Comparison of ENCODE assay signal across 26 cellular contexts in the genomic region with DNA sequence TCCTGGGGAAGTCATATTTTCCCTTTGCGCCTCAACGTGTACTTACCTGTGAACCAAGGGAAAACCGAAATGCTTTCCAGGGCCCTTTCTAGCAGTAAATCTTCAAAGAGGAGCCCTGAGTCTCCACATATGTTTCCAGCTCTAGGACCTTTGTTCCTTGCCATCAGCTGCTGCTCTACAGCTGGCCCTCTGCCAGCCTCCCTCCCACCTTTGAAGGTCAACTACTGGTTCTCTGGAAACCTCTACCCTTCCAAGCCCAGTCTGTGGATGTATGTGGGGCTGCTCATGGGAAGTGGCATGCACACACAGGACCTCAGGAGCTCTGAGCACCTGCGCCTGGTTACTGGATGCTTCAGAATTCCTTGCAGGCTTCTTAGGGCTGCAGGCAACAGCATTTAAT.
DNase-seq lines count a peak whose midpoint lies in the region; ATAC-seq, FAIRE-seq and TF ChIP-seq lines count a peak whose summit lies in the region.
"Had no signal": no experiment of that assay in that cellular context is flagged by ENCODE, and none has a peak within 500 bp of the region (broad histone marks: within the 10 kb centered on the region; RNA-seq: fewer than 3 reads in every experiment).

No MANE protein-coding gene starts in this region.

- DNase-seq in DMS53 (lab: John Stamatoyannopoulos, UW) (peak; percentile 11), DMS53 treated with DMSO at 0.1 percent for 48 hours (lab: John Stamatoyannopoulos, UW; ENCODE audit: unreplicated experiment) (no peak), HepG2 (ENCODE audit: low spot score) (no peak), right lobe of liver (no peak), osteocyte (ENCODE audit: extremely low spot score, unreplicated experiment) (peak; percentile 34), GM13976 (ENCODE audit: low spot score) (no peak), NCI-H1694 (lab: John Stamatoyannopoulos, UW) (no peak), HT-29 (ENCODE audit: low spot score) (no peak)
- DNase-seq: 8988T, DMS153, EL, GM23248, IMR-90, Kasumi-1, NCI-H1048, NCI-H1436 treated with DMSO at 0.1 percent for 48 hours, NCI-H2029 treated with DMSO at 0.1 percent for 48 hours, NCI-H2227 treated with DMSO at 0.1 percent for 48 hours, NCI-H524 treated with DMSO at 0.1 percent for 48 hours, OCI-M1, SIG-M5 had no signal

- POLR2A ChIA-PET in HepG2 (lab: Yijun Ruan, JAX) = no interaction called here

- no peaks in the 10 kb centered on the region for H3K9me3 ChIP-seq in HepG2 (ENCODE audit: low read length)
- H3K9me3 ChIP-seq in right lobe of liver = no peaks in the 10 kb centered on the region
- H3K9me3 ChIP-seq: HAP-1, MG63 had no signal

- H3K4me2 ChIP-seq in HepG2 (ENCODE audit: low read depth, low read length) = no peak overlapping the region

- H4K20me1 ChIP-seq in HepG2 (ENCODE audit: insufficient read depth, low read length) = no peaks in the 10 kb centered on the region

- no peak for TF ChIP-seq RAD21 in HepG2 (CRISPR knock-in tag; IDR thresholded peaks at IDR 0.05)

- peaks cover 52% of the 10 kb centered on the region for H3K27me3 Mint-ChIP-seq in osteocyte (ENCODE audit: unreplicated experiment)

- no peaks in the 10 kb centered on the region for H3K36me3 Mint-ChIP-seq in osteocyte (ENCODE audit: unreplicated experiment)

- WGBS in HepG2 (ENCODE audit: low lambda C conversion rate) = 32% methylated on average over 2 of the region's 4 CpGs
- WGBS in right lobe of liver (ENCODE audit: insufficient coverage, low coverage, low lambda C conversion rate, missing lambda C conversion rate) = 85% methylated on average over 4 of the region's 4 CpGs

- no peaks in the 10 kb centered on the region for H3K79me2 ChIP-seq in HepG2 (ENCODE audit: insufficient read depth, low read length)

- no peak for TF ChIP-seq POLR2A in HepG2 (IDR thresholded peaks at IDR 0.05; ENCODE audit: insufficient read depth in 1 of 2, low read depth in 2 of 2, low read length in 2 of 2)
- no peak for TF ChIP-seq POLR2A in right lobe of liver (IDR thresholded peaks at IDR 0.05)

- no peak overlapping the region for H3K27ac Mint-ChIP-seq in osteocyte (ENCODE audit: unreplicated experiment)

- no peak overlapping the region for H3K4me3 ChIP-seq in HepG2 (replicated peaks in 1 of 3; ENCODE audit: insufficient read depth in 1 of 3, low read depth in 2 of 3, low read length in 3 of 3)
- no peak overlapping the region for H3K4me3 ChIP-seq in right lobe of liver
- H3K4me3 ChIP-seq: GM12878, GM23248, HAP-1, MG63 had no signal

- no peak for FAIRE-seq in HepG2 (lab: Jason Lieb, UNC)
- FAIRE-seq: GM12878, GM19239 had no signal

- no TSS peak for BruUV-seq in HepG2 (replicated peaks; lab: Mats Ljungman, UMichigan)

- intact Hi-C loops in HepG2 (cut with micrococcal nuclease; ENCODE audit: unreplicated experiment) = no loop called here
- intact Hi-C loops in right lobe of liver (cut with DNase I) = no loop called here

- H3K27ac ChIP-seq in HepG2 (ENCODE audit: extremely low read length, insufficient read depth, low read length) (no peak overlapping the region), right lobe of liver (no peak overlapping the region)
- H3K27ac ChIP-seq: GM23248 had no signal

- in situ Hi-C loops in HepG2 (cut with HindIII; ENCODE audit: extremely low pct_ligation_motif_present, low pct_unique_long_range_greater_than_20kb) = no loop called here
- in situ Hi-C loops in GM13976 (cut with MboI; ENCODE audit: low sequenced_read_pairs, unreplicated experiment) = no loop called here

- TF ChIP-seq EP300 in HepG2 (IDR thresholded peaks at IDR 0.05; ENCODE audit: low read depth in 2 of 2, low read length in 2 of 2) (no peak), HepG2 (CRISPR knock-in tag; IDR thresholded peaks at IDR 0.05; ENCODE audit: borderline replicate concordance) (no peak)

- no peaks in the 10 kb centered on the region for H3K4me1 Mint-ChIP-seq in osteocyte (ENCODE audit: unreplicated experiment)

- no peak overlapping the region for H2AFZ ChIP-seq in HepG2 (ENCODE audit: low read length)
- H2AFZ ChIP-seq: GM23248 had no signal

- H3K9me3 Mint-ChIP-seq in osteocyte (ENCODE audit: unreplicated experiment) = no peaks in the 10 kb centered on the region

- 0 out of 5 replicates have a peak, but pooled peaks cover 0 to 3% of the 10 kb centered on the region in 2 experiments for H3K27me3 ChIP-seq in HepG2 (ENCODE audit: control insufficient read depth in 1 of 2, insufficient read depth in 2 of 2, low read length in 2 of 2)
- H3K27me3 ChIP-seq in right lobe of liver = no peaks in the 10 kb centered on the region
- H3K27me3 ChIP-seq: MG63 had no signal

- peak; percentile 44 for ATAC-seq in HepG2
- ATAC-seq in right lobe of liver = no peak
- ATAC-seq: GM12878, SK-N-SH treated with all-trans-retinoic acid at 6 μM for 48 hours had no signal

- H3K4me3 Mint-ChIP-seq in osteocyte (ENCODE audit: unreplicated experiment) = no peak overlapping the region

- H3K9ac ChIP-seq in HepG2 (ENCODE audit: insufficient read depth, low read depth, low read length) = no peak overlapping the region
- H3K9ac ChIP-seq: GM23248 had no signal

- TF ChIP-seq CTCF in HepG2 (CRISPR knock-in tag; IDR thresholded peaks at IDR 0.05) = no peak
- TF ChIP-seq CTCF in right lobe of liver (IDR thresholded peaks at IDR 0.05) = no peak
- no peak for TF ChIP-seq CTCF in osteocyte (IDR thresholded peaks at IDR 0.05)
- no peak for TF ChIP-seq CTCF in GM13976 (IDR thresholded peaks at IDR 0.05; ENCODE audit: borderline replicate concordance, control extremely low read depth, extremely low read depth, insufficient read depth, missing control alignments)

- CTCF ChIA-PET in HepG2 (lab: Yijun Ruan, JAX; ENCODE audit: low intra/inter-chr PET ratio, low total read pairs) = no interaction called here

- H3K4me1 ChIP-seq in HepG2 (ENCODE audit: insufficient read depth, low read length) (no peaks in the 10 kb centered on the region; the same call in 1 of the 2 replicates), right lobe of liver (no peaks in the 10 kb centered on the region)
- H3K4me1 ChIP-seq: HAP-1 had no signal

- no peaks in the 10 kb centered on the region for H3K36me3 ChIP-seq in HepG2 (replicated peaks in 1 of 2; ENCODE audit: control insufficient read depth in 1 of 2, insufficient read depth in 2 of 2, low read length in 2 of 2)
- no peaks in the 10 kb centered on the region for H3K36me3 ChIP-seq in right lobe of liver
- H3K36me3 ChIP-seq: HAP-1, MG63 had no signal

TF ChIP-seq in HepG2, 621 proteins besides CTCF, POLR2A, EP300 and RAD21:
- TF ChIP-seq SMARCC2 (IDR thresholded peaks at IDR 0.05) = no peak
- TF ChIP-seq HIVEP1 (CRISPR knock-in tag; IDR thresholded peaks at IDR 0.05) = no peak
- TF ChIP-seq, protein P1, sequence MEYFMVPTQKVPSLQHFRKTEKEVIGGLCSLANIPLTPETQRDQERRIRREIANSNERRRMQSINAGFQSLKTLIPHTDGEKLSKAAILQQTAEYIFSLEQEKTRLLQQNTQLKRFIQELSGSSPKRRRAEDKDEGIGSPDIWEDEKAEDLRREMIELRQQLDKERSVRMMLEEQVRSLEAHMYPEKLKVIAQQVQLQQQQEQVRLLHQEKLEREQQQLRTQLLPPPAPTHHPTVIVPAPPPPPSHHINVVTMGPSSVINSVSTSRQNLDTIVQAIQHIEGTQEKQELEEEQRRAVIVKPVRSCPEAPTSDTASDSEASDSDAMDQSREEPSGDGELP (IDR thresholded peaks at IDR 0.05; ENCODE audit: borderline replicate concordance, low read depth) = peak; percentile 72
TF ChIP-seq in HepG2: peak in this region for 1.

Comparison
In these comparisons a context has a peak if more than half of its experiments do, and no peak if none do; other contexts are left out.
1. DNase-seq: peak in DMS53 (single experiment) and osteocyte (single experiment); none in DMS53 treated with DMSO at 0.1 percent for 48 hours (single experiment), HepG2 (single experiment), right lobe of liver (0 of 3), GM13976 (single experiment), NCI-H1694 (single experiment) and HT-29 (single experiment).